In genomic region chr5:74638776-74639537, GRCh38 we compare ENCODE assay signal across 8 cellular contexts. TPM values are rescaled to one million over a fixed set of nuclear protein-coding genes. Genes with fewer than 3 reads are reported as not detected.
DNase-seq lines count a peak whose midpoint lies in the region; ATAC-seq and TF ChIP-seq lines count a peak whose summit lies in the region.

No MANE protein-coding gene starts in this region.

- H3K36me3 ChIP-seq in lower lobe of right lung (peaks cover 23% of the 10 kb centered on the region), urinary bladder (ENCODE audit: insufficient read depth) (no peaks in the 10 kb centered on the region)

- H3K4me1 ChIP-seq in lower lobe of right lung (peaks cover 74% of the 10 kb centered on the region), urinary bladder (ENCODE audit: insufficient read depth) (no peaks in the 10 kb centered on the region)

- no peak for TF ChIP-seq CTCF in lower lobe of right lung (IDR thresholded peaks at IDR 0.05)

- no peaks in the 10 kb centered on the region for H3K27me3 ChIP-seq in lower lobe of right lung (ENCODE audit: low read depth)

- peak; percentile 33 for ATAC-seq in GM19328 (IDR thresholded peaks at IDR 0.05; ENCODE audit: unreplicated experiment)
- peak; percentile 27 for ATAC-seq in HG03571 (IDR thresholded peaks at IDR 0.05; ENCODE audit: unreplicated experiment)
- ATAC-seq in lower lobe of right lung, result no peak

- intact Hi-C loops in lower lobe of right lung (cut with DNase I), result no loop called here

- WGBS in urinary bladder, result 30% methylated on average over 7 of the region's 7 CpGs

- no peaks in the 10 kb centered on the region for H3K9me3 ChIP-seq in lower lobe of right lung

- H3K27ac ChIP-seq in angular gyrus (ENCODE audit: low read depth, low read length) (peak overlapping the region; percentile 79), lower lobe of right lung (peak overlapping the region; percentile 93), urinary bladder (ENCODE audit: low read depth) (no peak overlapping the region)

- peak overlapping the region; percentile 94 for H3K4me3 ChIP-seq in lower lobe of right lung
- peak overlapping the region; percentile 68 for H3K4me3 ChIP-seq in urinary bladder (ENCODE audit: low read depth, low read length)

- DNase-seq in DMS 273 treated with DMSO at 0.1 percent for 48 hours (lab: John Stamatoyannopoulos, UW), result peak; percentile 19
- DNase-seq in lower lobe of right lung, result no peak
- no peak for DNase-seq in DMS114 treated with DMSO at 0.1 percent for 48 hours (lab: John Stamatoyannopoulos, UW; ENCODE audit: unreplicated experiment)
- DNase-seq in UCSD-AML1 (lab: John Stamatoyannopoulos, UW; ENCODE audit: unreplicated experiment), result no peak

RNA-seq across cellular contexts. Expression of gene ENC1, which starts 1.6 kb away (rescaled TPM):
- 18.8 TPM for total RNA-seq in lower lobe of right lung
- total RNA-seq in urinary bladder, result 75.4 TPM
- 11.2 TPM for polyA plus RNA-seq in urinary bladder

RNA-seq across cellular contexts. Expression of gene HEXB, which starts 46.1 kb away (rescaled TPM):
- 355 TPM for total RNA-seq in lower lobe of right lung
- total RNA-seq in urinary bladder, result 111 TPM
- polyA plus RNA-seq in urinary bladder, result 104 TPM

Comparison
In these comparisons a context has a peak if more than half of its experiments do, and no peak if none do; other contexts are left out.
1. ATAC-seq: peak in GM19328 (single experiment) and HG03571 (single experiment); none in lower lobe of right lung (0 of 2).